ENCODE assay signal across 11 cellular contexts in genomic region chr15:73142802-73143762, GRCh38.
DNase-seq lines count a peak whose midpoint lies in the region; ATAC-seq, FAIRE-seq and TF ChIP-seq lines count a peak whose summit lies in the region.
"Had no signal": no experiment of that assay in that cellular context is flagged by ENCODE, and none has a peak within 500 bp of the region (broad histone marks: within the 10 kb centered on the region; RNA-seq: fewer than 3 reads in every experiment).

No MANE protein-coding gene starts in this region.

- H3K4me3 ChIP-seq in kidney epithelial cell (ENCODE audit: low read depth, low read length) (no peak overlapping the region), tibial artery (no peak overlapping the region)
- H3K4me3 ChIP-seq: right atrium auricular region had no signal

- peaks cover 0 to 14% (median 11%) of the 10 kb centered on the region in 4 donors for H3K4me1 ChIP-seq in tibial artery
- H3K4me1 ChIP-seq: right atrium auricular region had no signal

- no peaks in the 10 kb centered on the region for H3K27me3 ChIP-seq in kidney epithelial cell (ENCODE audit: control insufficient read depth, insufficient read depth, low read length)
- no peaks in the 10 kb centered on the region for H3K27me3 ChIP-seq in tibial artery
- H3K27me3 ChIP-seq: right atrium auricular region had no signal

- TF ChIP-seq CTCF in kidney epithelial cell (IDR thresholded peaks at IDR 0.05; ENCODE audit: insufficient read depth, low read length, poor library complexity, severe bottlenecking) (no peak), tibial artery (IDR thresholded peaks at IDR 0.05) (no peak)

- no peaks in the 10 kb centered on the region for H3K9me3 ChIP-seq in tibial artery
- H3K9me3 ChIP-seq: right atrium auricular region had no signal

- peak; percentile 35 for DNase-seq in GM18507 (ENCODE audit: extremely low spot score, insufficient read length, low read depth)
- DNase-seq in NOMO-1 (lab: John Stamatoyannopoulos, UW; ENCODE audit: unreplicated experiment in 2 of 2), result peak; percentile 9 to 54
- DNase-seq in kidney epithelial cell (ENCODE audit: low read depth), result peak; percentile 67
- DNase-seq in NCI-H2029 treated with DMSO at 0.1 percent for 48 hours (lab: John Stamatoyannopoulos, UW), result no peak
- DNase-seq in tibial artery, result no peak
- no peak for DNase-seq in dedifferentiated amniotic fluid mesenchymal stem cell (ENCODE audit: extremely low spot score)
- DNase-seq: effector CD4-positive, alpha-beta T cell had no signal

- H3K36me3 ChIP-seq in kidney epithelial cell (ENCODE audit: control insufficient read depth, insufficient read depth, low read length) (no peaks in the 10 kb centered on the region), tibial artery (peaks cover 0 to 6% (median 0%) of the 10 kb centered on the region in 3 donors)
- H3K36me3 ChIP-seq: right atrium auricular region had no signal

- H3K27ac ChIP-seq in tibial artery, result no peak overlapping the region
- H3K27ac ChIP-seq: right atrium auricular region had no signal

- ATAC-seq in GM21381 (IDR thresholded peaks at IDR 0.05; ENCODE audit: unreplicated experiment) (peak; percentile 80), HG02885 (IDR thresholded peaks at IDR 0.05; ENCODE audit: poor library complexity, unreplicated experiment) (no peak)

- FAIRE-seq in GM18507 (lab: Jason Lieb, UNC), result peak; percentile 90
- FAIRE-seq: G401.6 had no signal

- intact Hi-C loops in tibial artery (cut with DNase I; ENCODE audit: low total_unique reads), result no loop called here

Comparison
In these comparisons a context has a peak if more than half of its experiments do, and no peak if none do; other contexts are left out.
1. DNase-seq: peak in GM18507 (single experiment), NOMO-1 (2 of 2) and kidney epithelial cell (single experiment); none in NCI-H2029 treated with DMSO at 0.1 percent for 48 hours (single experiment), tibial artery (0 of 2) and dedifferentiated amniotic fluid mesenchymal stem cell (single experiment).